In the genomic region with DNA sequence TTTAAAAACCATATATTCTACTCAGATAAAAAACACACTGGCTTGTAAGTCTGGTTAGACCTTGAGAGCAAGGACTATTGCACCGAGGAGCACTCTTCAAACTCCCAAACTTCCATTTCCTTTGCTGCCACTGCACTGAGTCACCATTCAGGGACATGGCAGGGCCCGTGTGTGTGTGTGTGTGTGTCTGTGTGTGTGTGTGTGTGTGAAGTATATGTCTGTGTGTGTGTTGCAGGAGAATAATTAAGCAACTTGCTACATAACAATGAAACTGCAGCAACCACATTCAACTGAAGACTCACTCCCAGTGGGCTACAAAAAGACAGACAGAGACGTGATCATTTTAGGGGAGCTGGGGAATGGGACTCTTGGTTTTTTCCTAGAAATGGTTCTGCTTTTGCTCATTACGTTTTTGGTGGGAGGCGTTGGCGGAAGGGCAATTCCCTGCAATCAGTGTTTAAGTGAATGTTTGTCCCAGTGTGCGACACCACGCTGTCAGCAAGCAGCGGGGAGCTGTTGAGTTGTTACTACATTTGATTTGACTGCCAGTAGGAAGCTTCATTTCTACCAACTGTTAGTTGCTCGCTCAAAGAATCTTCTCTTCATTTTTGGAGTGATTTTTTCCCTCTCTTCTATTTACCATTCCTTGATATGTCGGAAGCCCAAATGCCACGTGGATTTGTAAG, we compare ENCODE assay signal across 12 cellular contexts. TPM values are rescaled to one million over a fixed set of nuclear protein-coding genes. Genes with fewer than 3 reads are reported as not detected.
DNase-seq lines count a peak whose midpoint lies in the region; ATAC-seq and TF ChIP-seq lines count a peak whose summit lies in the region.
"Had no signal": no experiment of that assay in that cellular context is flagged by ENCODE, and none has a peak within 500 bp of the region (broad histone marks: within the 10 kb centered on the region; RNA-seq: fewer than 3 reads in every experiment).

No MANE protein-coding gene starts in this region.

- H3K9me3 Mint-ChIP-seq in progenitor cell of endocrine pancreas (ENCODE audit: low read depth), result no peaks in the 10 kb centered on the region
- peaks cover 14% of the 10 kb centered on the region for H3K9me3 Mint-ChIP-seq in natural killer cell treated with Interleukin-12 subunit alpha and Interleukin-12 subunit beta and Interleukin-15 and Interleukin-18, amount 100 ng/mL, for 72 hours

- H3K27ac Mint-ChIP-seq in progenitor cell of endocrine pancreas, result no peak overlapping the region
- H3K27ac Mint-ChIP-seq in natural killer cell treated with Interleukin-12 subunit alpha and Interleukin-12 subunit beta and Interleukin-15 and Interleukin-18, amount 100 ng/mL, for 72 hours, result no peak overlapping the region
- H3K27ac Mint-ChIP-seq: activated CD4-positive, alpha-beta memory T cell treated with anti-CD3 and anti-CD28 coated beads, Interleukin-2, amount 10 ng/mL, durations not matched to agents 7 days and 5 days; activated naive CD4-positive, alpha-beta T cell treated with anti-CD3 and anti-CD28 coated beads, Interleukin-2, amount 50 U/mL, for 24 hours had no signal

- peak overlapping the region; percentile 53 for H3K27ac ChIP-seq in left ventricle myocardium inferior (replicated peaks)
- H3K27ac ChIP-seq: coronary artery had no signal

- peaks cover 18% of the 10 kb centered on the region for H3K4me1 ChIP-seq in left ventricle myocardium inferior

- H3K4me3 Mint-ChIP-seq in progenitor cell of endocrine pancreas (ENCODE audit: low read depth), result peak overlapping the region; percentile 7
- no peak overlapping the region for H3K4me3 Mint-ChIP-seq in natural killer cell treated with Interleukin-12 subunit alpha and Interleukin-12 subunit beta and Interleukin-15 and Interleukin-18, amount 100 ng/mL, for 72 hours
- H3K4me3 Mint-ChIP-seq: activated CD4-positive, alpha-beta memory T cell treated with anti-CD3 and anti-CD28 coated beads, Interleukin-2, amount 10 ng/mL, durations not matched to agents 7 days and 5 days; activated naive CD4-positive, alpha-beta T cell treated with anti-CD3 and anti-CD28 coated beads, Interleukin-2, amount 50 U/mL, for 24 hours had no signal

- H3K36me3 ChIP-seq in left ventricle myocardium inferior, result no peaks in the 10 kb centered on the region

- intact Hi-C loops in left ventricle myocardium inferior (cut with micrococcal nuclease), result no loop called here

- H3K36me3 Mint-ChIP-seq in progenitor cell of endocrine pancreas (ENCODE audit: insufficient read depth), result no peaks in the 10 kb centered on the region
- H3K36me3 Mint-ChIP-seq in natural killer cell treated with Interleukin-12 subunit alpha and Interleukin-12 subunit beta and Interleukin-15 and Interleukin-18, amount 100 ng/mL, for 72 hours, result peaks cover 4% of the 10 kb centered on the region
- H3K36me3 Mint-ChIP-seq: activated naive CD4-positive, alpha-beta T cell treated with anti-CD3 and anti-CD28 coated beads, Interleukin-2, amount 50 U/mL, for 24 hours had no signal

- H3K27me3 Mint-ChIP-seq in progenitor cell of endocrine pancreas, result peaks cover 8% of the 10 kb centered on the region
- no peaks in the 10 kb centered on the region for H3K27me3 Mint-ChIP-seq in natural killer cell treated with Interleukin-12 subunit alpha and Interleukin-12 subunit beta and Interleukin-15 and Interleukin-18, amount 100 ng/mL, for 72 hours
- H3K27me3 Mint-ChIP-seq: activated CD4-positive, alpha-beta memory T cell treated with anti-CD3 and anti-CD28 coated beads, Interleukin-2, amount 10 ng/mL, durations not matched to agents 7 days and 5 days; activated naive CD4-positive, alpha-beta T cell treated with anti-CD3 and anti-CD28 coated beads, Interleukin-2, amount 50 U/mL, for 24 hours had no signal

- no peak for TF ChIP-seq CTCF in left ventricle myocardium inferior (IDR thresholded peaks at IDR 0.05; ENCODE audit: borderline replicate concordance)
- TF ChIP-seq CTCF in progenitor cell of endocrine pancreas (IDR thresholded peaks at IDR 0.05; ENCODE audit: unreplicated experiment), result no peak

- H3K4me1 Mint-ChIP-seq in progenitor cell of endocrine pancreas (ENCODE audit: low read depth), result peaks cover 35% of the 10 kb centered on the region
- no peaks in the 10 kb centered on the region for H3K4me1 Mint-ChIP-seq in natural killer cell treated with Interleukin-12 subunit alpha and Interleukin-12 subunit beta and Interleukin-15 and Interleukin-18, amount 100 ng/mL, for 72 hours (ENCODE audit: low read depth in 2 of 2)
- H3K4me1 Mint-ChIP-seq: activated CD4-positive, alpha-beta memory T cell treated with anti-CD3 and anti-CD28 coated beads, Interleukin-2, amount 10 ng/mL, durations not matched to agents 7 days and 5 days; activated naive CD4-positive, alpha-beta T cell treated with anti-CD3 and anti-CD28 coated beads, Interleukin-2, amount 50 U/mL, for 24 hours had no signal

- H3K4me3 ChIP-seq in left ventricle myocardium inferior, result peak overlapping the region; percentile 24
- H3K4me3 ChIP-seq: coronary artery, lung had no signal

- peak; percentile 60 for DNase-seq in HK-2 (ENCODE audit: unreplicated experiment)
- peak; percentile 16 for DNase-seq in SK-N-DZ (ENCODE audit: low spot score)
- DNase-seq in left ventricle myocardium inferior, result no peak
- no peak for DNase-seq in progenitor cell of endocrine pancreas (ENCODE audit: low spot score, unreplicated experiment)
- no peak for DNase-seq in NCI-H510A treated with DMSO at 0.1 percent for 48 hours (lab: John Stamatoyannopoulos, UW)
- no peak for DNase-seq in natural killer cell treated with Interleukin-12 subunit alpha and Interleukin-12 subunit beta and Interleukin-15 and Interleukin-18, amount 100 ng/mL, for 72 hours (ENCODE audit: low spot score)
- DNase-seq: activated CD4-positive, alpha-beta memory T cell treated with anti-CD3 and anti-CD28 coated beads, Interleukin-2, amount 10 ng/mL, durations not matched to agents 7 days and 5 days had no signal

- no peak for ATAC-seq in GM18498 (IDR thresholded peaks at IDR 0.05; ENCODE audit: unreplicated experiment)
- ATAC-seq in natural killer cell treated with Interleukin-12 subunit alpha and Interleukin-12 subunit beta and Interleukin-15 and Interleukin-18, amount 100 ng/mL, for 72 hours, result no peak

- H3K27me3 ChIP-seq in left ventricle myocardium inferior (ENCODE audit: low read depth), result no peaks in the 10 kb centered on the region

- no peaks in the 10 kb centered on the region for H3K9me3 ChIP-seq in left ventricle myocardium inferior (replicated peaks)

RNA-seq across cellular contexts. Expression of gene ESRRG, which starts 36.2 kb away (rescaled TPM):
- 1.3 and 1.9 TPM in 2 replicates for polyA plus RNA-seq in SK-N-DZ (2014; cell fraction: cytosol; rRNA removed)
- 0.52 and 1.2 TPM in 2 replicates for polyA plus RNA-seq in SK-N-DZ (2014; cell fraction: nucleus; rRNA removed)
- total RNA-seq in left ventricle myocardium inferior, result 58.5 TPM
- 8.3 and 9.6 TPM in 2 replicates for total RNA-seq in progenitor cell of endocrine pancreas
- total RNA-seq in natural killer cell treated with Interleukin-12 subunit alpha and Interleukin-12 subunit beta and Interleukin-15 and Interleukin-18, amount 100 ng/mL, for 72 hours, result not detected
- total RNA-seq: activated CD4-positive, alpha-beta memory T cell treated with anti-CD3 and anti-CD28 coated beads, Interleukin-2, amount 10 ng/mL, durations not matched to agents 7 days and 5 days; T-helper 2 cell treated with Interferon-gamma antibody and Interleukin-4, amounts not matched to agents 100 ng/mL and 5 ng/mL, for 36 hours had no signal

Comparison
In these comparisons a context has a peak if more than half of its experiments do, and no peak if none do; other contexts are left out.
1. DNase-seq: peak in HK-2 (single experiment) and SK-N-DZ (single experiment); none in left ventricle myocardium inferior (single experiment), progenitor cell of endocrine pancreas (single experiment), NCI-H510A treated with DMSO at 0.1 percent for 48 hours (single experiment) and natural killer cell treated with Interleukin-12 subunit alpha and Interleukin-12 subunit beta and Interleukin-15 and Interleukin-18, amount 100 ng/mL, for 72 hours (single experiment).